Comparison of ENCODE assay signal across 1 cellular context in genomic region chr17:20059728-20060188, GRCh38.
TF ChIP-seq lines count a peak whose summit lies in the region.

No MANE protein-coding gene starts in this region.

TF ChIP-seq in GM12878, 131 proteins besides CTCF, POLR2A, EP300 and RAD21 (continued from another document):
- TF ChIP-seq CEBPZ (IDR thresholded peaks at IDR 0.05; ENCODE audit: low read depth, low read length) (no peak), IRF4 (IDR thresholded peaks at IDR 0.05; ENCODE audit: low read depth, low read length) (peak; percentile 69), RELB (IDR thresholded peaks at IDR 0.05; ENCODE audit: low read depth) (no peak), SPI1 (IDR thresholded peaks at IDR 0.05; ENCODE audit: borderline replicate concordance, insufficient read depth, low read depth, low read length) (peak; percentile 90), DPF2 (IDR thresholded peaks at IDR 0.05) (no peak), RB1 (IDR thresholded peaks at IDR 0.05; ENCODE audit: borderline replicate concordance) (no peak)
